ENCODE assay signal across 1 cellular context in the genomic region with DNA sequence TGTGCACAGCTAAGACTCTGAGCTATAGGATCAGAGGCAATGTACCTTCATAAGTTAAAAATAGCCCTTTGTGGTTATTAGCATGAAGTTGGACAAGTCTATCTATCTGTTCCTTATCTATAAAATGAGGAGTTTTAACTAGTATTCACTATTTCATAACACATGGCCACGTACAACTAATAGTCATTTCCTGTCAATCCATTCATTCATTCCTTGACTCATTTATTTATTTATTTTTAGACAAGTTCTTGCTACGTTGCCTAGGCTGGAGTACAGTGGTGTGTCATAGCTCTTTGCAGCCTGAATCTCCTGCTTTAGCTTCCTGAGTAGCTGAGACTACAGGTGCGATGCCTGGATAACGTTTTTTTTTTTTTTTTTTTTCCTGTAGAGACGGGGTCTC.
TF ChIP-seq lines count a peak whose summit lies in the region.

No MANE protein-coding gene starts in this region.

TF ChIP-seq in SK-N-SH treated with all-trans-retinoic acid at 6 μM for 48 hours, 23 proteins besides CTCF, POLR2A, EP300 and RAD21 (continued from another document):
- TF ChIP-seq, protein P1, sequence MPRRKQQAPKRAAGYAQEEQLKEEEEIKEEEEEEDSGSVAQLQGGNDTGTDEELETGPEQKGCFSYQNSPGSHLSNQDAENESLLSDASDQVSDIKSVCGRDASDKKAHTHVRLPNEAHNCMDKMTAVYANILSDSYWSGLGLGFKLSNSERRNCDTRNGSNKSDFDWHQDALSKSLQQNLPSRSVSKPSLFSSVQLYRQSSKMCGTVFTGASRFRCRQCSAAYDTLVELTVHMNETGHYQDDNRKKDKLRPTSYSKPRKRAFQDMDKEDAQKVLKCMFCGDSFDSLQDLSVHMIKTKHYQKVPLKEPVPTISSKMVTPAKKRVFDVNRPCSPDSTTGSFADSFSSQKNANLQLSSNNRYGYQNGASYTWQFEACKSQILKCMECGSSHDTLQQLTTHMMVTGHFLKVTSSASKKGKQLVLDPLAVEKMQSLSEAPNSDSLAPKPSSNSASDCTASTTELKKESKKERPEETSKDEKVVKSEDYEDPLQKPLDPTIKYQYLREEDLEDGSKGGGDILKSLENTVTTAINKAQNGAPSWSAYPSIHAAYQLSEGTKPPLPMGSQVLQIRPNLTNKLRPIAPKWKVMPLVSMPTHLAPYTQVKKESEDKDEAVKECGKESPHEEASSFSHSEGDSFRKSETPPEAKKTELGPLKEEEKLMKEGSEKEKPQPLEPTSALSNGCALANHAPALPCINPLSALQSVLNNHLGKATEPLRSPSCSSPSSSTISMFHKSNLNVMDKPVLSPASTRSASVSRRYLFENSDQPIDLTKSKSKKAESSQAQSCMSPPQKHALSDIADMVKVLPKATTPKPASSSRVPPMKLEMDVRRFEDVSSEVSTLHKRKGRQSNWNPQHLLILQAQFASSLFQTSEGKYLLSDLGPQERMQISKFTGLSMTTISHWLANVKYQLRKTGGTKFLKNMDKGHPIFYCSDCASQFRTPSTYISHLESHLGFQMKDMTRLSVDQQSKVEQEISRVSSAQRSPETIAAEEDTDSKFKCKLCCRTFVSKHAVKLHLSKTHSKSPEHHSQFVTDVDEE (CRISPR knock-in tag; IDR thresholded peaks at IDR 0.05) = no peak
- no peak for TF ChIP-seq TOX (CRISPR knock-in tag; IDR thresholded peaks at IDR 0.05; ENCODE audit: borderline replicate concordance)
- TF ChIP-seq BACH2 (CRISPR knock-in tag; IDR thresholded peaks at IDR 0.05; ENCODE audit: borderline replicate concordance) = no peak
- no peak for TF ChIP-seq RARB (CRISPR knock-in tag; IDR thresholded peaks at IDR 0.05)
- no peak for TF ChIP-seq ZFP3 (CRISPR knock-in tag; IDR thresholded peaks at IDR 0.05)
- TF ChIP-seq, protein P2, sequence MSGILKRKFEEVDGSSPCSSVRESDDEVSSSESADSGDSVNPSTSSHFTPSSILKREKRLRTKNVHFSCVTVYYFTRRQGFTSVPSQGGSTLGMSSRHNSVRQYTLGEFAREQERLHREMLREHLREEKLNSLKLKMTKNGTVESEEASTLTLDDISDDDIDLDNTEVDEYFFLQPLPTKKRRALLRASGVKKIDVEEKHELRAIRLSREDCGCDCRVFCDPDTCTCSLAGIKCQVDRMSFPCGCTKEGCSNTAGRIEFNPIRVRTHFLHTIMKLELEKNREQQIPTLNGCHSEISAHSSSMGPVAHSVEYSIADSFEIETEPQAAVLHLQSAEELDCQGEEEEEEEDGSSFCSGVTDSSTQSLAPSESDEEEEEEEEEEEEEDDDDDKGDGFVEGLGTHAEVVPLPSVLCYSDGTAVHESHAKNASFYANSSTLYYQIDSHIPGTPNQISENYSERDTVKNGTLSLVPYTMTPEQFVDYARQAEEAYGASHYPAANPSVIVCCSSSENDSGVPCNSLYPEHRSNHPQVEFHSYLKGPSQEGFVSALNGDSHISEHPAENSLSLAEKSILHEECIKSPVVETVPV (CRISPR knock-in tag; IDR thresholded peaks at IDR 0.05) = no peak
